In genomic region chr3:156710429-156710828, GRCh38 we compare ENCODE assay signal across 1 cellular context.
TF ChIP-seq lines count a peak whose summit lies in the region.

No MANE protein-coding gene starts in this region.

TF ChIP-seq in IMR-90, 13 proteins besides CTCF, POLR2A, EP300 and RAD21:
- TF ChIP-seq RFX5 (IDR thresholded peaks at IDR 0.05; ENCODE audit: low read depth, low read length) (no peak), BHLHE40 (IDR thresholded peaks at IDR 0.05; ENCODE audit: low read depth, low read length) (no peak), CHD1 (IDR thresholded peaks at IDR 0.05; ENCODE audit: low read depth, low read length) (no peak), RCOR1 (IDR thresholded peaks at IDR 0.05; ENCODE audit: insufficient replicate concordance, low read length) (no peak), NFE2L2 (IDR thresholded peaks at IDR 0.05; ENCODE audit: low read depth, low read length) (no peak), ELK1 (IDR thresholded peaks at IDR 0.05; ENCODE audit: borderline replicate concordance, low read depth, low read length) (no peak), USF2 (IDR thresholded peaks at IDR 0.05; ENCODE audit: low read depth, low read length) (no peak), SMC3 (IDR thresholded peaks at IDR 0.05; ENCODE audit: low read depth, low read length) (no peak), MAZ (IDR thresholded peaks at IDR 0.05; ENCODE audit: borderline replicate concordance, low read depth, low read length) (no peak), FOS (IDR thresholded peaks at IDR 0.05; ENCODE audit: low read depth, low read length) (no peak), MAFK (IDR thresholded peaks at IDR 0.05; ENCODE audit: low read depth, low read length) (no peak), CEBPB (IDR thresholded peaks at IDR 0.05; ENCODE audit: low read depth, low read length) (no peak), MXI1 (IDR thresholded peaks at IDR 0.05; ENCODE audit: borderline replicate concordance, low read depth, low read length) (no peak)
